ENCODE assay signal across 23 cellular contexts in the genomic region with DNA sequence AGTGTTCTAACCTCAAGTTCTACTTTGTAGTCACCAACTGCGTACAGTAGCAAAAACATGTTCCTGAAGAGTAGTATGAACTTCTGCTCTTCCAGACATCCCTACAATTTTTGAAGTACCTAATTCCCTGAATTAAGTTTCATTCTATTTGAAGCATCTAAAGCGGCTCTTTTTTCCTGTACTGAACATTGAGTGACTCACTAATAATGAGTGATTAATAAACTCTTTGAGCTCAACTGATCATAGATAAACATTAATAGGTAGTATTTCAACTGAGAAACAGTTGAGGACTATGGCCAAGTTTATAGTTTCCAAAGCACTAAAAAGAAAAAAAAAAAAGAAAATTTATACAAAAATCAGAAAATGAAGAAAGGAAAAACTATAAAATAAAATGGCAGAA.
"Had no signal": no experiment of that assay in that cellular context is flagged by ENCODE, and none has a peak within 500 bp of the region (broad histone marks: within the 10 kb centered on the region; RNA-seq: fewer than 3 reads in every experiment).

No MANE protein-coding gene starts in this region.

- H3K4me1 Mint-ChIP-seq: natural killer cell; stimulated activated naive B cell treated with anti-CD40 and anti-IgM and Interleukin-4, amounts not matched to agents 10 μg/mL and 1 μg/mL and 100 μg/mL, for 72 hours; stimulated activated naive CD8-positive, alpha-beta T cell treated with anti-CD3 and anti-CD28 coated beads, Interleukin-15, amount 100 ng/mL, for 72 hours had no signal

- H3K9ac ChIP-seq: parathyroid adenoma had no signal

- H3K27ac ChIP-seq: colonic mucosa, foreskin keratinocyte, heart left ventricle, parathyroid adenoma, prostate gland, right lobe of liver, tibial nerve, upper lobe of right lung, vagina had no signal

- H3K36me3 ChIP-seq: colonic mucosa, heart left ventricle, prostate gland, right lobe of liver, tibial nerve, upper lobe of right lung, vagina had no signal

- H3K4me3 ChIP-seq: colonic mucosa, heart left ventricle, mucosa of descending colon, prostate gland, right lobe of liver, testis, tibial nerve, upper lobe of right lung, vagina had no signal

- H3K4me3 Mint-ChIP-seq: natural killer cell; stimulated activated naive B cell treated with anti-CD40 and anti-IgM and Interleukin-4, amounts not matched to agents 10 μg/mL and 1 μg/mL and 100 μg/mL, for 72 hours; stimulated activated naive CD8-positive, alpha-beta T cell treated with anti-CD3 and anti-CD28 coated beads, Interleukin-15, amount 100 ng/mL, for 72 hours had no signal

- H3K27me3 ChIP-seq: colonic mucosa, foreskin keratinocyte, heart left ventricle, right lobe of liver, testis, tibial nerve, upper lobe of right lung, vagina had no signal

- H3K4me1 ChIP-seq: colonic mucosa, parathyroid adenoma, prostate gland, right lobe of liver, testis, tibial nerve, upper lobe of right lung, vagina had no signal

- H3K9me3 ChIP-seq: colonic mucosa, mucosa of descending colon, prostate gland, testis, upper lobe of right lung, vagina had no signal

- H3K36me3 Mint-ChIP-seq: stimulated activated naive B cell treated with anti-CD40 and anti-IgM and Interleukin-4, amounts not matched to agents 10 μg/mL and 1 μg/mL and 100 μg/mL, for 72 hours had no signal

- H3K27me3 Mint-ChIP-seq: stimulated activated naive B cell treated with anti-CD40 and anti-IgM and Interleukin-4, amounts not matched to agents 10 μg/mL and 1 μg/mL and 100 μg/mL, for 72 hours; stimulated activated naive CD8-positive, alpha-beta T cell treated with anti-CD3 and anti-CD28 coated beads, Interleukin-15, amount 100 ng/mL, for 72 hours had no signal

- H3K79me2 ChIP-seq: parathyroid adenoma had no signal

- DNase-seq: colonic mucosa; dermis blood vessel endothelial cell; erythroblast; foreskin keratinocyte; heart left ventricle; hypothalamus; left colon; mammary epithelial cell; mucosa of descending colon; natural killer cell; occipital lobe; retina; right lobe of liver; stimulated activated CD4-positive, alpha-beta T cell treated with anti-CD3 and anti-CD28 coated beads, Interleukin-2, amount 100 ng/mL, for 24 hours; stimulated activated CD4-positive, alpha-beta T cell treated with anti-CD3 and anti-CD28 coated beads, Interleukin-4, amount 100 ng/mL, for 4 hours; stimulated activated naive B cell treated with anti-CD40 and anti-IgM and Interleukin-4, amounts not matched to agents 10 μg/mL and 1 μg/mL and 100 μg/mL, for 72 hours; stimulated activated naive CD8-positive, alpha-beta T cell treated with anti-CD3 and anti-CD28 coated beads, Interleukin-15, amount 100 ng/mL, for 72 hours; testis; upper lobe of right lung had no signal

- H3K27ac Mint-ChIP-seq: natural killer cell; stimulated activated naive B cell treated with anti-CD40 and anti-IgM and Interleukin-4, amounts not matched to agents 10 μg/mL and 1 μg/mL and 100 μg/mL, for 72 hours; stimulated activated naive CD8-positive, alpha-beta T cell treated with anti-CD3 and anti-CD28 coated beads, Interleukin-15, amount 100 ng/mL, for 72 hours had no signal

- H2AFZ ChIP-seq: parathyroid adenoma had no signal

- ATAC-seq: foreskin keratinocyte; heart left ventricle; left colon; mucosa of descending colon; natural killer cell; stimulated activated naive B cell treated with anti-CD40 and anti-IgM and Interleukin-4, amounts not matched to agents 10 μg/mL and 1 μg/mL and 100 μg/mL, for 72 hours; stimulated activated naive CD8-positive, alpha-beta T cell treated with anti-CD3 and anti-CD28 coated beads, Interleukin-15, amount 100 ng/mL, for 72 hours; upper lobe of right lung had no signal
